Comparison of ENCODE assay signal across 19 cellular contexts in genomic region chr15:26661727-26662126, GRCh38.
DNase-seq lines count a peak whose midpoint lies in the region; ATAC-seq lines count a peak whose summit lies in the region.
"Had no signal": no experiment of that assay in that cellular context is flagged by ENCODE, and none has a peak within 500 bp of the region (broad histone marks: within the 10 kb centered on the region; RNA-seq: fewer than 3 reads in every experiment).

No MANE protein-coding gene starts in this region.

- DNase-seq in Ammon's horn (ENCODE audit: low spot score) (peak; percentile 40), H4 (ENCODE audit: low spot score) (peak; percentile 40), SW480 (ENCODE audit: low spot score) (peak; percentile 88), kidney tubule cell (ENCODE audit: low spot score) (peak; percentile 17), DMS153 (lab: John Stamatoyannopoulos, UW) (no peak), HuH-7.5 (ENCODE audit: low spot score) (no peak)
- no peak for DNase-seq in activated naive CD4-positive, alpha-beta T cell (lab: John Stamatoyannopoulos, UW)
- DNase-seq: activated B cell treated with CpG ODN at 0.5 μM for 24 hours; aorta; central memory CD4-positive, alpha-beta T cell; heart left ventricle; NCI-H187; NCI-H2171 treated with DMSO at 0.1 percent for 48 hours; NCI-H524 treated with DMSO at 0.1 percent for 48 hours; psoas muscle; RPMI8226; stimulated activated CD4-positive, alpha-beta T cell treated with anti-CD3 and anti-CD28 coated beads, Interleukin-2, amount 100 ng/mL, for 24 hours; uterus had no signal

- no peak for ATAC-seq in HG03565 (IDR thresholded peaks at IDR 0.05; ENCODE audit: unreplicated experiment)
- ATAC-seq: psoas muscle had no signal

Comparison
In these comparisons a context has a peak if more than half of its experiments do, and no peak if none do; other contexts are left out.
1. DNase-seq: peak in Ammon's horn (single experiment), H4 (single experiment), SW480 (single experiment) and kidney tubule cell (single experiment); none in DMS153 (single experiment), HuH-7.5 (single experiment) and activated naive CD4-positive, alpha-beta T cell (0 of 4).